Comparison of ENCODE assay signal across 8 cellular contexts in the genomic region with DNA sequence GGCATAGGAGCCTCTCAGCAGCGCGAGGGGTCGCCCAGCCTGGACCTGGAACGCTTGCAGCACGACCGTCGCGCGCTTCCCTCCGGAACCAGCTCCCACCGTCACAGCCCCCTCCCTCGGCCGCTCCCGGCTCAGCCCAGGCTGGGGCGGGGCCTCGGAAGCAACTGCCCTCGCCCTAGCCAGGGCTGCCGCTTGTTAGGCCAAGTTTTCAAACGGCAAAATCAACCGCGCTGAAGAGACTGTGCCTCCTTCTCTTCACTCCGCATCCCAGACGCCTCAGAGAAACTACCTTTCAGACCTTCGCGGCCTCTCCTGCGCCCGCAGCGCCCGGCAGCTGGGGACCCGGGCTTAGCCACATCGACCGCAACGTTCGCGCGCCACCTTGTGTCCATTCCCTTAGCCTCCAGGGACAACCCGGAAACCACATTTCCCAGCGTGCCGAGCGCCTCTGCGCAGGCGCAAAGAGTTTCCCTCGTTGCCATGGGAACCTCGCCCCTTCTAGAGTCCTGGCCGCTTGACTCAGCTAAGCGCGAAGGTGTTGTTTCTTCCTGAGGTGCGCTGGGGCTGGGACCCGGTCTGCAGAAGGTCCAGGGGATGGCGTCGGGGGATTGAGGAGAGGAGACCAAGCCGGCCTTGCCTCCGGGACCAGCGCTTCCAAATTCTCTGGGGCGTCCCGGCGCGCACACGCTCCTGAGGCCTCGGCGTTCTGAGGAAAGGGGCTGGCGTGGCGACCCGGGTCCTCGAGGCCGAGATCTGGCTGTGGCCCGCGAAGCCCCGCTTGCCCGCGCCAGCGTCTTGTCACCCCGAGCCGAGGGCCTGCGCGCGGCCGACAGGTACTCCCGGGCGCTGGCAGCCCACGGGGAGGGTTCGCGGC.
DNase-seq lines count a peak whose midpoint lies in the region; ATAC-seq, FAIRE-seq and TF ChIP-seq lines count a peak whose summit lies in the region.

No MANE protein-coding gene starts in this region.

- DNase-seq in GM18507 (ENCODE audit: extremely low spot score, insufficient read length, low read depth) (peak; percentile 99), NCI-H1930 (lab: John Stamatoyannopoulos, UW) (peak; percentile 96 to 99), T-helper 22 cell (ENCODE audit: low read depth) (peak; percentile 94), astrocyte of the cerebellum (ENCODE audit: low read depth) (peak; percentile 88), hippocampal formation (lab: John Stamatoyannopoulos, UW) (peak; percentile 91 to 93), retina (peak; percentile 100)

- ATAC-seq in HG02973 (IDR thresholded peaks at IDR 0.05; ENCODE audit: unreplicated experiment), result peak; percentile 70
- no peak for ATAC-seq in HG03469 (IDR thresholded peaks at IDR 0.05; ENCODE audit: unreplicated experiment)

- H3K4me3 ChIP-seq in astrocyte of the cerebellum (ENCODE audit: low read depth, low read length), result peak overlapping the region; percentile 75

- in situ Hi-C loops in astrocyte of the cerebellum (cut with HindIII; ENCODE audit: low sequenced_read_pairs), result loop anchor here (10.0 kb wide), 1 partner anchor 63 kb away; no protein-coding TSS in a partner anchor

- TF ChIP-seq CTCF in astrocyte of the cerebellum (IDR thresholded peaks at IDR 0.05; ENCODE audit: low read depth, low read length, missing control alignments), result peak; percentile 85

- peak; percentile 91 for FAIRE-seq in GM18507 (lab: Jason Lieb, UNC)
